In genomic region chr14:97276573-97276972, GRCh38 we compare ENCODE assay signal across 30 cellular contexts.
A peak's percentile ranks its signal among the peaks of the same experiment; 100 is the strongest.
DNase-seq lines count a peak whose midpoint lies in the region; ATAC-seq and FAIRE-seq lines count a peak whose summit lies in the region.
"Had no signal": no experiment of that assay in that cellular context is flagged by ENCODE, and none has a peak within 500 bp of the region (broad histone marks: within the 10 kb centered on the region; RNA-seq: fewer than 3 reads in every experiment).

No MANE protein-coding gene starts in this region.

- intact Hi-C loops in activated naive CD4-positive, alpha-beta T cell treated with anti-CD3 and anti-CD28 coated beads for 36 hours (cut with micrococcal nuclease), result no loop called here

- peak; percentile 51 for ATAC-seq in effector memory CD8-positive, alpha-beta T cell (replicated peaks)
- ATAC-seq: gastrocnemius medialis; K562; stimulated activated naive CD8-positive, alpha-beta T cell treated with anti-CD3 and anti-CD28 coated beads, Interleukin-15, Interleukin-2, amounts not matched to agents 100 U/mL and 50 U/mL, for 24 hours had no signal

- H3K9me3 Mint-ChIP-seq in activated naive CD4-positive, alpha-beta T cell treated with anti-CD3 and anti-CD28 coated beads for 36 hours, result no peaks in the 10 kb centered on the region
- no peaks in the 10 kb centered on the region for H3K9me3 Mint-ChIP-seq in effector memory CD8-positive, alpha-beta T cell
- H3K9me3 Mint-ChIP-seq: activated CD4-positive, alpha-beta T cell treated with anti-CD3 and anti-CD28 coated beads, Interleukin-2, amount 10 ng/mL, durations not matched to agents 24 days and 14 days; immature natural killer cell; natural killer cell; T-helper 1 cell treated with Interleukin-12 subunit alpha and Interleukin-12 subunit beta and Interleukin-4 antibody, amounts not matched to agents 30 μg/mL and 1 μg/mL, for 36 hours had no signal

- H3K36me3 ChIP-seq in HAP-1 (replicated peaks), result no peaks in the 10 kb centered on the region
- H3K36me3 ChIP-seq: cardiac muscle cell, gastrocnemius medialis, left ventricle myocardium inferior, ovary, SJCRH30, WERI-Rb-1 had no signal

- H3K27ac Mint-ChIP-seq in activated naive CD4-positive, alpha-beta T cell treated with anti-CD3 and anti-CD28 coated beads for 36 hours, result no peak overlapping the region
- H3K27ac Mint-ChIP-seq in effector memory CD8-positive, alpha-beta T cell, result peak overlapping the region in 1 of 2 donors; percentile 23
- H3K27ac Mint-ChIP-seq: activated CD4-positive, alpha-beta T cell treated with anti-CD3 and anti-CD28 coated beads, Interleukin-2, amount 10 ng/mL, durations not matched to agents 24 days and 14 days; B cell; natural killer cell; T-helper 1 cell treated with Interleukin-12 subunit alpha and Interleukin-12 subunit beta and Interleukin-4 antibody, amounts not matched to agents 30 μg/mL and 1 μg/mL, for 36 hours had no signal

- H3K9me3 ChIP-seq in HAP-1, result no peaks in the 10 kb centered on the region
- H3K9me3 ChIP-seq: gastrocnemius medialis, left ventricle myocardium inferior, ovary, SJCRH30 had no signal

- H3K4me1 ChIP-seq in HAP-1, result no peaks in the 10 kb centered on the region
- H3K4me1 ChIP-seq: gastrocnemius medialis, left ventricle myocardium inferior, SJCRH30 had no signal

- H3K4me3 ChIP-seq in HAP-1, result no peak overlapping the region
- H3K4me3 ChIP-seq: cardiac muscle cell, gastrocnemius medialis, K562, left ventricle myocardium inferior, ovary, SJCRH30, smooth muscle cell had no signal

- peak; percentile 35 for DNase-seq in activated naive CD4-positive, alpha-beta T cell treated with anti-CD3 and anti-CD28 coated beads for 36 hours
- DNase-seq in activated naive CD4-positive, alpha-beta T cell treated with anti-CD3 and anti-CD28 coated beads, Interleukin-2, amount 50 U/mL, for 16 hours, result no peak
- peak; percentile 68 for DNase-seq in Daoy (ENCODE audit: low read depth)
- DNase-seq in SW480 (ENCODE audit: low spot score), result peak; percentile 21
- peak in 1 of 3 experiments; percentile 4 for DNase-seq in effector memory CD8-positive, alpha-beta T cell
- DNase-seq in GM19239 (ENCODE audit: insufficient read length, low spot score), result no peak
- no peak for DNase-seq in HAP-1 (ENCODE audit: low spot score in 2 of 2)
- no peak for DNase-seq in OCI-M2 (lab: John Stamatoyannopoulos, UW; ENCODE audit: unreplicated experiment)
- DNase-seq: activated CD4-positive, alpha-beta T cell treated with anti-CD3 and anti-CD28 coated beads, Interleukin-2, amount 10 ng/mL, durations not matched to agents 24 days and 14 days; COR-L47; DMS79; gastrocnemius medialis; hippocampal formation; left ventricle myocardium inferior; natural killer cell; NCI-H1694; NCI-H2171; NCI-H524; ovary; retina; SJCRH30; stimulated activated naive CD8-positive, alpha-beta T cell treated with anti-CD3 and anti-CD28 coated beads, Interleukin-15, Interleukin-2, amounts not matched to agents 100 U/mL and 50 U/mL, for 24 hours; WERI-Rb-1 had no signal

- H3K27me3 ChIP-seq in HAP-1 (ENCODE audit: low read depth), result no peaks in the 10 kb centered on the region
- H3K27me3 ChIP-seq: cardiac muscle cell, gastrocnemius medialis, ovary, SJCRH30 had no signal

- no peak overlapping the region for H3K4me3 Mint-ChIP-seq in activated naive CD4-positive, alpha-beta T cell treated with anti-CD3 and anti-CD28 coated beads for 36 hours
- H3K4me3 Mint-ChIP-seq in effector memory CD8-positive, alpha-beta T cell, result no peak overlapping the region
- H3K4me3 Mint-ChIP-seq: activated CD4-positive, alpha-beta T cell treated with anti-CD3 and anti-CD28 coated beads, Interleukin-2, amount 10 ng/mL, durations not matched to agents 24 days and 14 days; B cell; immature natural killer cell; natural killer cell; T-helper 1 cell treated with Interleukin-12 subunit alpha and Interleukin-12 subunit beta and Interleukin-4 antibody, amounts not matched to agents 30 μg/mL and 1 μg/mL, for 36 hours had no signal

- CTCF ChIA-PET in activated naive CD4-positive, alpha-beta T cell treated with anti-CD3 and anti-CD28 coated beads for 36 hours (lab: Charles Lee), result no interaction called here

- no peaks in the 10 kb centered on the region for H3K36me3 Mint-ChIP-seq in activated naive CD4-positive, alpha-beta T cell treated with anti-CD3 and anti-CD28 coated beads for 36 hours (ENCODE audit: low read depth)
- no peaks in the 10 kb centered on the region for H3K36me3 Mint-ChIP-seq in effector memory CD8-positive, alpha-beta T cell (ENCODE audit: insufficient read depth)
- H3K36me3 Mint-ChIP-seq: immature natural killer cell, natural killer cell had no signal

- peaks cover 5% of the 10 kb centered on the region for H3K27me3 Mint-ChIP-seq in activated naive CD4-positive, alpha-beta T cell treated with anti-CD3 and anti-CD28 coated beads for 36 hours (ENCODE audit: low read depth)
- peaks cover 5 to 59% of the 10 kb centered on the region in 2 donors for H3K27me3 Mint-ChIP-seq in effector memory CD8-positive, alpha-beta T cell

- peaks cover 16% of the 10 kb centered on the region for H3K4me1 Mint-ChIP-seq in activated naive CD4-positive, alpha-beta T cell treated with anti-CD3 and anti-CD28 coated beads for 36 hours (ENCODE audit: low read depth)
- peaks cover 12 to 16% of the 10 kb centered on the region in 2 donors for H3K4me1 Mint-ChIP-seq in effector memory CD8-positive, alpha-beta T cell (ENCODE audit: low read depth in 2 of 2)
- H3K4me1 Mint-ChIP-seq: B cell had no signal

- no peak for FAIRE-seq in GM19239 (lab: Jason Lieb, UNC)
- FAIRE-seq: K562, RCC 7860 had no signal

- in situ Hi-C loops in HAP-1 (cut with MboI; ENCODE audit: low sequenced_read_pairs), result no loop called here

Comparison
In these comparisons a context has a peak if more than half of its experiments do, and no peak if none do; other contexts are left out.
1. DNase-seq: peak in activated naive CD4-positive, alpha-beta T cell treated with anti-CD3 and anti-CD28 coated beads for 36 hours (single experiment), Daoy (single experiment) and SW480 (single experiment); none in activated naive CD4-positive, alpha-beta T cell treated with anti-CD3 and anti-CD28 coated beads, Interleukin-2, amount 50 U/mL, for 16 hours (single experiment), GM19239 (single experiment), HAP-1 (0 of 2) and OCI-M2 (single experiment).